Comparison of ENCODE assay signal across 8 cellular contexts in the genomic region with DNA sequence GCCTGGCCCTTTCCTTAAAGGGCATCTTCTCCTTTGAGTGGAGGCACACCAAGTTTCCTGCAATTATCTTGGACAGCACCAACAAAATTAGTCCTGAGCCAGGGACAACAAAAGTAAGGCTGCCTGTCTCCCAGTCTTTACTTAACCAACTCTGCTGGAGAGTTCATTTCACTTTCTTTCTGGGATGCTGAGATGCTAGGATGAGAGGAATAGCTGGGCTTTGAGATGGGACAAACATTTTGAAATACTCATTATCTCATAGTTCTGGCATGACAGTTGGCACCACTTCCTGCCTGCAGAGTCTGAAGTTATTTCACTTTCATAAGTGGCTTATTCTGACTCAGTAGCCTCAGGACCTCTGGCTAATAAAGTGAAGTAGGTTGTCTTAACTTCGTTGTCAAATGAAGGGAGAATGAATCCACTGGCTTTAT.
A peak's percentile ranks its signal among the peaks of the same experiment; 100 is the strongest.
DNase-seq lines count a peak whose midpoint lies in the region; ATAC-seq and TF ChIP-seq lines count a peak whose summit lies in the region.

No MANE protein-coding gene starts in this region.

- H3K36me3 ChIP-seq in lower lobe of right lung, result no peaks in the 10 kb centered on the region

- H3K27me3 ChIP-seq in lower lobe of right lung (ENCODE audit: low read depth), result peaks cover 4% of the 10 kb centered on the region

- no peak for TF ChIP-seq CTCF in GM12865 (IDR thresholded peaks at IDR 0.05; ENCODE audit: insufficient read depth, low read depth, low read length, missing control alignments)
- no peak for TF ChIP-seq CTCF in lower lobe of right lung (IDR thresholded peaks at IDR 0.05)

- H3K9me3 Mint-ChIP-seq in activated naive CD4-positive, alpha-beta T cell treated with anti-CD3 and anti-CD28 coated beads, Interleukin-2, amount 50 U/mL, for 72 hours, result no peaks in the 10 kb centered on the region

- peak overlapping the region; percentile 78 for H3K27ac ChIP-seq in lower lobe of right lung

- H3K4me3 ChIP-seq in GM12865 (ENCODE audit: low read depth, low read length), result peak overlapping the region; percentile 98
- peak overlapping the region; percentile 73 for H3K4me3 ChIP-seq in lower lobe of right lung

- peak; percentile 82 for DNase-seq in GM12865 (ENCODE audit: low read depth)
- peak; percentile 93 for DNase-seq in LHCN-M2 (ENCODE audit: low read depth)
- DNase-seq in activated naive CD4-positive, alpha-beta T cell treated with anti-CD3 and anti-CD28 coated beads, Interleukin-2, amount 50 U/mL, for 72 hours (ENCODE audit: low spot score in 2 of 2), result peak in 1 of 2 donors; percentile 19
- DNase-seq in lower lobe of right lung, result no peak
- DNase-seq in NCI-H2081 treated with DMSO at 0.1 percent for 48 hours (lab: John Stamatoyannopoulos, UW), result no peak
- no peak for DNase-seq in iPS-NIHi11 (ENCODE audit: low spot score)
- no peak for DNase-seq in activated gamma-delta T cell treated with Interleukin-2 at 50 U/mL for 16 hours

- intact Hi-C loops in lower lobe of right lung (cut with DNase I), result no loop called here

- no peaks in the 10 kb centered on the region for H3K9me3 ChIP-seq in lower lobe of right lung

- peak; percentile 44 for ATAC-seq in GM21619 (IDR thresholded peaks at IDR 0.05; ENCODE audit: unreplicated experiment)
- ATAC-seq in activated naive CD4-positive, alpha-beta T cell treated with anti-CD3 and anti-CD28 coated beads, Interleukin-2, amount 50 U/mL, for 72 hours, result peak; percentile 45 to 51
- peak; percentile 23 to 49 for ATAC-seq in lower lobe of right lung

- peaks cover 46% of the 10 kb centered on the region for H3K4me1 ChIP-seq in lower lobe of right lung

- H3K27ac Mint-ChIP-seq in activated naive CD4-positive, alpha-beta T cell treated with anti-CD3 and anti-CD28 coated beads, Interleukin-2, amount 50 U/mL, for 72 hours, result peak overlapping the region; percentile 77 to 78

- peaks cover 14 to 42% of the 10 kb centered on the region in 2 donors for H3K36me3 Mint-ChIP-seq in activated naive CD4-positive, alpha-beta T cell treated with anti-CD3 and anti-CD28 coated beads, Interleukin-2, amount 50 U/mL, for 72 hours

Comparison
In these comparisons a context has a peak if more than half of its experiments do, and no peak if none do; other contexts are left out.
1. DNase-seq: peak in GM12865 (single experiment) and LHCN-M2 (single experiment); none in lower lobe of right lung (single experiment), NCI-H2081 treated with DMSO at 0.1 percent for 48 hours (single experiment), iPS-NIHi11 (single experiment) and activated gamma-delta T cell treated with Interleukin-2 at 50 U/mL for 16 hours (single experiment).
2. Peak in every context shown above with its lines, with median percentiles within 50 percentile points of each other: ATAC-seq.